In genomic region chr17:8143581-8144400, GRCh38 we compare ENCODE assay signal across 1 cellular context.
TF ChIP-seq lines count a peak whose summit lies in the region.

No MANE protein-coding gene starts in this region.

TF ChIP-seq in SK-N-SH, 30 proteins besides CTCF, POLR2A, EP300 and RAD21 (continued from another document):
- TF ChIP-seq PBX3 (IDR thresholded peaks at IDR 0.05) (no peak), FOXM1 (IDR thresholded peaks at IDR 0.05; ENCODE audit: low read depth) (no peak), MAX (IDR thresholded peaks at IDR 0.05; ENCODE audit: low read depth) (no peak)
